In genomic region chr1:211701733-211702132, GRCh38 we compare ENCODE assay signal across 1 cellular context.
TF ChIP-seq lines count a peak whose summit lies in the region.

No MANE protein-coding gene starts in this region.

TF ChIP-seq in WTC11, 78 proteins besides CTCF, POLR2A, EP300 and RAD21:
- no peak for TF ChIP-seq PRDM15 (CRISPR knock-in tag; IDR thresholded peaks at IDR 0.05)
- TF ChIP-seq ZBTB21 (CRISPR knock-in tag; IDR thresholded peaks at IDR 0.05; ENCODE audit: borderline replicate concordance): no peak
- no peak for TF ChIP-seq CDX4 (CRISPR knock-in tag; IDR thresholded peaks at IDR 0.05; ENCODE audit: borderline replicate concordance)
- no peak for TF ChIP-seq ZNF263 (CRISPR knock-in tag; IDR thresholded peaks at IDR 0.05; ENCODE audit: low read depth)
- TF ChIP-seq NFE2L1 (CRISPR knock-in tag; IDR thresholded peaks at IDR 0.05): no peak
